In genomic region chr6:164108869-164109769, GRCh38 we compare ENCODE assay signal across 8 cellular contexts.
DNase-seq lines count a peak whose midpoint lies in the region; ATAC-seq and TF ChIP-seq lines count a peak whose summit lies in the region.

No MANE protein-coding gene starts in this region.

- H3K4me1 ChIP-seq in esophagus muscularis mucosa (peaks cover 9 to 13% (median 12%) of the 10 kb centered on the region in 4 donors), osteoblast (ENCODE audit: insufficient read depth, low read length) (no peaks in the 10 kb centered on the region)

- CTCF ChIA-PET in activated naive CD4-positive, alpha-beta T cell treated with anti-CD3 and anti-CD28 coated beads, Interleukin-2, amount 10 ng/mL, durations not matched to agents 7 days and 5 days (lab: Charles Lee) = interaction anchor here (0.6 to 1.3 kb wide), 2 partner anchors 14 to 328 kb away, joined by 4 to 5 read pairs; no protein-coding TSS in a partner anchor

- H3K36me3 Mint-ChIP-seq in activated naive CD4-positive, alpha-beta T cell treated with anti-CD3 and anti-CD28 coated beads, Interleukin-2, amount 10 ng/mL, durations not matched to agents 7 days and 5 days = no peaks in the 10 kb centered on the region

- intact Hi-C loops in esophagus muscularis mucosa (cut with DNase I) = loop anchor here (10.0 kb wide), 1 partner anchor 684 kb away; no protein-coding TSS in a partner anchor

- H3K4me3 ChIP-seq in esophagus muscularis mucosa (peak overlapping the region in 2 of 4 donors; percentile 14), osteoblast (ENCODE audit: insufficient read depth, low read length) (no peak overlapping the region)

- H2AFZ ChIP-seq in osteoblast (ENCODE audit: low read length) = no peak overlapping the region

- no peaks in the 10 kb centered on the region for H4K20me1 ChIP-seq in osteoblast (ENCODE audit: insufficient read depth, low read length)

- no peak for TF ChIP-seq POLR2A in esophagus muscularis mucosa (IDR thresholded peaks at IDR 0.05; ENCODE audit: low read depth)

- H3K9me3 ChIP-seq in esophagus muscularis mucosa (no peaks in the 10 kb centered on the region), osteoblast (ENCODE audit: low read depth, low read length) (no peaks in the 10 kb centered on the region)

- no peaks in the 10 kb centered on the region for H3K4me1 Mint-ChIP-seq in activated naive CD4-positive, alpha-beta T cell treated with anti-CD3 and anti-CD28 coated beads, Interleukin-2, amount 10 ng/mL, durations not matched to agents 7 days and 5 days

- no peaks in the 10 kb centered on the region for H3K79me2 ChIP-seq in osteoblast (ENCODE audit: insufficient read depth, low read length)

- no peak for ATAC-seq in GM21526 (IDR thresholded peaks at IDR 0.05; ENCODE audit: low FRiP score, unreplicated experiment)

- peak overlapping the region; percentile 34 for H3K4me2 ChIP-seq in osteoblast (ENCODE audit: insufficient read depth, low read length)

- no peak for TF ChIP-seq EP300 in esophagus muscularis mucosa (IDR thresholded peaks at IDR 0.05)

- peak overlapping the region; percentile 31 to 48 (median 40) for H3K27ac ChIP-seq in esophagus muscularis mucosa (replicated peaks in 1 of 4)
- no peak overlapping the region for H3K27ac ChIP-seq in osteoblast (ENCODE audit: low read depth, low read length)

- H3K9me3 Mint-ChIP-seq in activated naive CD4-positive, alpha-beta T cell treated with anti-CD3 and anti-CD28 coated beads, Interleukin-2, amount 10 ng/mL, durations not matched to agents 7 days and 5 days = no peaks in the 10 kb centered on the region

- WGBS in esophagus muscularis mucosa = 65% methylated on average over 20 of the region's 20 CpGs

- DNase-seq in GF-D8 (lab: John Stamatoyannopoulos, UW) (peak; percentile 55), NOMO-1 treated with DMSO at 0.1 percent for 48 hours (lab: John Stamatoyannopoulos, UW; ENCODE audit: unreplicated experiment) (peak; percentile 94), esophagus muscularis mucosa (ENCODE audit: extremely low spot score) (no peak), osteoblast (ENCODE audit: insufficient read length, low spot score, missing footprints) (no peak)
- DNase-seq in activated naive CD4-positive, alpha-beta T cell treated with anti-CD3 and anti-CD28 coated beads, Interleukin-2, amount 10 ng/mL, durations not matched to agents 7 days and 5 days = no peak
- DNase-seq in activated CD4-positive, alpha-beta T cell treated with anti-CD3 and anti-CD28 coated beads for 1 hour = no peak
- no peak for DNase-seq in effector CD8-positive, alpha-beta T cell (lab: John Stamatoyannopoulos, UW)

- H3K27me3 ChIP-seq in esophagus muscularis mucosa (peaks cover 0 to 11% (median 0%) of the 10 kb centered on the region in 4 donors), osteoblast (ENCODE audit: insufficient read depth, low read length) (no peaks in the 10 kb centered on the region)

- no peak overlapping the region for H3K27ac Mint-ChIP-seq in activated naive CD4-positive, alpha-beta T cell treated with anti-CD3 and anti-CD28 coated beads, Interleukin-2, amount 10 ng/mL, durations not matched to agents 7 days and 5 days

- H3K27me3 Mint-ChIP-seq in activated naive CD4-positive, alpha-beta T cell treated with anti-CD3 and anti-CD28 coated beads, Interleukin-2, amount 10 ng/mL, durations not matched to agents 7 days and 5 days = peaks cover 6% of the 10 kb centered on the region

- no peak for TF ChIP-seq CTCF in esophagus muscularis mucosa (IDR thresholded peaks at IDR 0.05)
- no peak for TF ChIP-seq CTCF in osteoblast (IDR thresholded peaks at IDR 0.05; ENCODE audit: extremely low read depth, low read depth, low read length)

- H3K36me3 ChIP-seq in esophagus muscularis mucosa = no peaks in the 10 kb centered on the region
- no peaks in the 10 kb centered on the region for H3K36me3 ChIP-seq in osteoblast (ENCODE audit: insufficient read depth, low read length)

- H3K4me3 Mint-ChIP-seq in activated naive CD4-positive, alpha-beta T cell treated with anti-CD3 and anti-CD28 coated beads, Interleukin-2, amount 10 ng/mL, durations not matched to agents 7 days and 5 days = no peak overlapping the region

Comparison
In these comparisons a context has a peak if more than half of its experiments do, and no peak if none do; other contexts are left out.
1. DNase-seq: peak in GF-D8 (single experiment) and NOMO-1 treated with DMSO at 0.1 percent for 48 hours (single experiment); none in esophagus muscularis mucosa (single experiment), osteoblast (single experiment), activated naive CD4-positive, alpha-beta T cell treated with anti-CD3 and anti-CD28 coated beads, Interleukin-2, amount 10 ng/mL, durations not matched to agents 7 days and 5 days (single experiment), activated CD4-positive, alpha-beta T cell treated with anti-CD3 and anti-CD28 coated beads for 1 hour (single experiment) and effector CD8-positive, alpha-beta T cell (single experiment).